11 cellular contexts compared by ENCODE assay signal in genomic region chr10:22647244-22647643, GRCh38.
A peak's percentile ranks its signal among the peaks of the same experiment; 100 is the strongest.
DNase-seq lines count a peak whose midpoint lies in the region; ATAC-seq, FAIRE-seq and TF ChIP-seq lines count a peak whose summit lies in the region.
"Had no signal": no experiment of that assay in that cellular context is flagged by ENCODE, and none has a peak within 500 bp of the region (broad histone marks: within the 10 kb centered on the region; RNA-seq: fewer than 3 reads in every experiment).

No MANE protein-coding gene starts in this region.

- TF ChIP-seq POLR2A in right lobe of liver (IDR thresholded peaks at IDR 0.05) (no peak), HepG2 (IDR thresholded peaks at IDR 0.05; ENCODE audit: insufficient read depth in 1 of 2, low read depth in 2 of 2, low read length in 2 of 2) (no peak), adrenal gland (IDR thresholded peaks at IDR 0.05) (no peak)

- CTCF ChIA-PET in HepG2 (lab: Yijun Ruan, JAX; ENCODE audit: low intra/inter-chr PET ratio, low total read pairs), result no interaction called here

- H3K27ac ChIP-seq in right lobe of liver (peak overlapping the region in 2 of 3 donors; percentile 6 to 12), HepG2 (ENCODE audit: extremely low read length, insufficient read depth, low read length) (no peak overlapping the region), adrenal gland (peak overlapping the region in 3 of 5 donors; percentile 3 to 43 (median 18)), muscle layer of duodenum (ENCODE audit: low read length) (peak overlapping the region; percentile 7)
- H3K27ac ChIP-seq: RWPE1 had no signal

- peaks cover 0 to 12% (median 0%) of the 10 kb centered on the region in 4 donors for H3K4me1 ChIP-seq in right lobe of liver
- peaks cover 7% of the 10 kb centered on the region; the same call in 1 of the 2 replicates for H3K4me1 ChIP-seq in HepG2 (ENCODE audit: insufficient read depth, low read length)
- H3K4me1 ChIP-seq in adrenal gland (replicated peaks in 1 of 2), result peaks cover 5 to 47% of the 10 kb centered on the region in 2 donors
- H3K4me1 ChIP-seq in muscle layer of duodenum (ENCODE audit: control insufficient read depth in 1 of 2, insufficient read depth in 2 of 2, low read length in 2 of 2), result peaks cover 12 to 20% of the 10 kb centered on the region in 2 donors
- H3K4me1 ChIP-seq in BE2C, result peaks cover 28% of the 10 kb centered on the region

- H3K9ac ChIP-seq in HepG2 (ENCODE audit: insufficient read depth, low read depth, low read length), result no peak overlapping the region

- H3K27me3 ChIP-seq in right lobe of liver, result no peaks in the 10 kb centered on the region
- no peaks in the 10 kb centered on the region for H3K27me3 ChIP-seq in HepG2 (ENCODE audit: control insufficient read depth in 1 of 2, insufficient read depth in 2 of 2, low read length in 2 of 2)
- no peaks in the 10 kb centered on the region for H3K27me3 ChIP-seq in adrenal gland
- no peaks in the 10 kb centered on the region for H3K27me3 ChIP-seq in muscle layer of duodenum (ENCODE audit: low read depth, low read length)
- no peaks in the 10 kb centered on the region for H3K27me3 ChIP-seq in BE2C

- POLR2A ChIA-PET in HepG2 (lab: Yijun Ruan, JAX), result no interaction called here

- no TSS peak for BruUV-seq in HepG2 (replicated peaks; lab: Mats Ljungman, UMichigan)

- H2AFZ ChIP-seq in HepG2 (ENCODE audit: low read length), result no peak overlapping the region

- no peak for TF ChIP-seq RAD21 in HepG2 (CRISPR knock-in tag; IDR thresholded peaks at IDR 0.05)

- H3K9me3 ChIP-seq in right lobe of liver, result no peaks in the 10 kb centered on the region
- H3K9me3 ChIP-seq in HepG2 (ENCODE audit: low read length), result no peaks in the 10 kb centered on the region
- no peaks in the 10 kb centered on the region for H3K9me3 ChIP-seq in adrenal gland (replicated peaks in 1 of 3)
- H3K9me3 ChIP-seq in muscle layer of duodenum (ENCODE audit: control insufficient read depth in 1 of 2, low read length in 2 of 2), result no peaks in the 10 kb centered on the region
- no peaks in the 10 kb centered on the region; the same call in 1 of the 2 replicates for H3K9me3 ChIP-seq in BE2C

- DNase-seq in right lobe of liver, result no peak
- no peak for DNase-seq in HepG2 (ENCODE audit: low spot score)
- no peak for DNase-seq in adrenal gland
- DNase-seq in BE2C, result no peak
- DNase-seq: C1 segment of cervical spinal cord, NCI-H446 had no signal

- TF ChIP-seq EP300 in HepG2 (IDR thresholded peaks at IDR 0.05; ENCODE audit: low read depth in 2 of 2, low read length in 2 of 2) (no peak), HepG2 (CRISPR knock-in tag; IDR thresholded peaks at IDR 0.05; ENCODE audit: borderline replicate concordance) (no peak)

- H3K4me2 ChIP-seq in HepG2 (ENCODE audit: low read depth, low read length), result no peak overlapping the region

- ATAC-seq in right lobe of liver (no peak), HepG2 (no peak), HG03139 (IDR thresholded peaks at IDR 0.05; ENCODE audit: unreplicated experiment) (no peak), HG02571 (IDR thresholded peaks at IDR 0.05; ENCODE audit: unreplicated experiment) (no peak), HG03095 (IDR thresholded peaks at IDR 0.05; ENCODE audit: unreplicated experiment) (no peak)

- in situ Hi-C loops in HepG2 (cut with HindIII; ENCODE audit: extremely low pct_ligation_motif_present, low pct_unique_long_range_greater_than_20kb), result no loop called here

- no peak for TF ChIP-seq CTCF in right lobe of liver (IDR thresholded peaks at IDR 0.05)
- no peak for TF ChIP-seq CTCF in HepG2 (CRISPR knock-in tag; IDR thresholded peaks at IDR 0.05)
- no peak for TF ChIP-seq CTCF in adrenal gland (IDR thresholded peaks at IDR 0.05)
- TF ChIP-seq CTCF in BE2C (IDR thresholded peaks at IDR 0.05; ENCODE audit: low read depth, low read length), result no peak

- H3K36me3 ChIP-seq in right lobe of liver, result no peaks in the 10 kb centered on the region
- no peaks in the 10 kb centered on the region for H3K36me3 ChIP-seq in HepG2 (replicated peaks in 1 of 2; ENCODE audit: control insufficient read depth in 1 of 2, insufficient read depth in 2 of 2, low read length in 2 of 2)
- H3K36me3 ChIP-seq in adrenal gland (replicated peaks in 1 of 2), result no peaks in the 10 kb centered on the region
- H3K36me3 ChIP-seq in muscle layer of duodenum (ENCODE audit: control insufficient read depth in 1 of 2, insufficient read depth in 2 of 2, low read length in 2 of 2), result no peaks in the 10 kb centered on the region
- H3K36me3 ChIP-seq in BE2C, result no peaks in the 10 kb centered on the region

- no peaks in the 10 kb centered on the region for H4K20me1 ChIP-seq in HepG2 (ENCODE audit: insufficient read depth, low read length)

- no peak overlapping the region for H3K4me3 ChIP-seq in right lobe of liver
- H3K4me3 ChIP-seq in HepG2 (replicated peaks in 1 of 3; ENCODE audit: insufficient read depth in 1 of 3, low read depth in 2 of 3, low read length in 3 of 3), result no peak overlapping the region
- no peak overlapping the region for H3K4me3 ChIP-seq in adrenal gland
- no peak overlapping the region for H3K4me3 ChIP-seq in muscle layer of duodenum (ENCODE audit: low read depth in 1 of 2, low read length in 2 of 2)
- no peak overlapping the region for H3K4me3 ChIP-seq in BE2C (ENCODE audit: low read depth, low read length)

- intact Hi-C loops in right lobe of liver (cut with DNase I) (no loop called here), HepG2 (cut with micrococcal nuclease; ENCODE audit: unreplicated experiment) (loop anchor here (5.0 kb wide), 1 partner anchor 1570 kb away; no protein-coding TSS in a partner anchor), adrenal gland (cut with DNase I) (no loop called here)

- no peaks in the 10 kb centered on the region for H3K79me2 ChIP-seq in HepG2 (ENCODE audit: insufficient read depth, low read length)

- 61% methylated on average over 5 of the region's 5 CpGs for WGBS in right lobe of liver (ENCODE audit: insufficient coverage, low coverage, low lambda C conversion rate, missing lambda C conversion rate)
- 96% methylated on average over 5 of the region's 5 CpGs for WGBS in HepG2 (ENCODE audit: low lambda C conversion rate)
- WGBS in adrenal gland, 4 donors, result 71 to 81% (median 76%) methylated on average over 5 of the region's 5 CpGs

- FAIRE-seq in HepG2 (lab: Jason Lieb, UNC), result no peak

TF ChIP-seq in HepG2, 621 proteins besides CTCF, POLR2A, EP300 and RAD21 (continues in another document):
- TF ChIP-seq SP5 (CRISPR knock-in tag; IDR thresholded peaks at IDR 0.05; ENCODE audit: borderline replicate concordance, low read depth) (no peak), MIXL1 (CRISPR knock-in tag; IDR thresholded peaks at IDR 0.05) (no peak), MAF1 (CRISPR knock-in tag; IDR thresholded peaks at IDR 0.05; ENCODE audit: borderline replicate concordance) (no peak), YEATS2 (CRISPR knock-in tag; IDR thresholded peaks at IDR 0.05; ENCODE audit: borderline replicate concordance) (no peak), ELF1 (CRISPR knock-in tag; IDR thresholded peaks at IDR 0.05) (no peak), GABPB1 (CRISPR knock-in tag; IDR thresholded peaks at IDR 0.05) (no peak), ZNF362 (CRISPR knock-in tag; IDR thresholded peaks at IDR 0.05; ENCODE audit: borderline replicate concordance) (no peak), RBM39 (IDR thresholded peaks at IDR 0.05; ENCODE audit: low read depth, low read length, poor library complexity, severe bottlenecking) (no peak), MLX (CRISPR knock-in tag; IDR thresholded peaks at IDR 0.05) (no peak), ZNF878 (CRISPR knock-in tag; IDR thresholded peaks at IDR 0.05) (no peak), ZNF24 (IDR thresholded peaks at IDR 0.05) (no peak), FOXJ3 (CRISPR knock-in tag; IDR thresholded peaks at IDR 0.05; ENCODE audit: borderline replicate concordance) (no peak), HOMEZ (CRISPR knock-in tag; IDR thresholded peaks at IDR 0.05; ENCODE audit: low read depth) (no peak), ZNF792 (CRISPR knock-in tag; IDR thresholded peaks at IDR 0.05) (no peak), ZNF205 (CRISPR knock-in tag; IDR thresholded peaks at IDR 0.05) (no peak), SRSF9 (IDR thresholded peaks at IDR 0.05; ENCODE audit: borderline replicate concordance, insufficient read depth, low read depth, low read length, poor library complexity, severe bottlenecking) (no peak), SYNCRIP (IDR thresholded peaks at IDR 0.05; ENCODE audit: insufficient read depth, low read depth, low read length) (no peak)
